In the genomic region with DNA sequence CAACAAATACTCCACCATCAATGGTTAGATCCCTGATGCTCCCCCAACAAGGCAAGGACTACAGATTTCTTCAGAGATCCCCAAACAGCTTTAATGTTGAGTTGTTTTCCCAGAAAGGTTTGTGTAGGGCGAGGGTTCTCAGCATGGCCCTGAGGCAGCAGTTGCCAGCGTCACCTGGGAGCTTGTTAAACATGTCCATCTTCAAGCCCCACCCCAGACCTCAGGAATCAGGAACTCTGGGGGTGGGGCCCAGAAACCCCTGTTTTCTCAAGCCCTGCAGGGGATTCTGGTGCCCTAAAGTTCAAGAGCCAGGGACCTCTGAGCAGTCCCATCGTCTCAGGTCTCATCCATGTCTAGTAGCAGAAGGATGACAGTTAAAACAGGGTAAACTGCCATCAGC, we compare ENCODE assay signal across 17 cellular contexts.
"Had no signal": no experiment of that assay in that cellular context is flagged by ENCODE, and none has a peak within 500 bp of the region (broad histone marks: within the 10 kb centered on the region; RNA-seq: fewer than 3 reads in every experiment).

No MANE protein-coding gene starts in this region.

- H3K9ac ChIP-seq: neural progenitor cell, parathyroid adenoma had no signal

- DNase-seq: activated CD4-positive, alpha-beta memory T cell treated with anti-CD3 and anti-CD28 coated beads, Interleukin-2, amount 10 ng/mL, durations not matched to agents 7 days and 5 days; activated CD4-positive, alpha-beta T cell treated with anti-CD3 and anti-CD28 coated beads for 36 hours; activated CD8-positive, alpha-beta memory T cell treated with anti-CD3 and anti-CD28 coated beads, Interleukin-2, amount 50 U/mL, for 4 hours; activated gamma-delta T cell treated with Interleukin-2 at 50 U/mL for 16 hours; activated naive CD8-positive, alpha-beta T cell treated with anti-CD3 and anti-CD28 coated beads for 36 hours; activated T-cell treated with anti-CD3 and anti-CD28 coated beads, Interleukin-2, amount 50 U/mL, for 72 hours; hypothalamus; retina; stimulated activated CD4-positive, alpha-beta T cell treated with anti-CD3 and anti-CD28 coated beads, Interleukin-15, amount 100 ng/mL, for 24 hours; stimulated activated CD4-positive, alpha-beta T cell treated with anti-CD3 and anti-CD28 coated beads, Interleukin-4, amount 100 ng/mL, for 24 hours; stomach; T-helper 1 cell had no signal

- H3K27ac ChIP-seq: neural progenitor cell, parathyroid adenoma, SK-N-MC, stomach, VCaP had no signal

- H3K4me3 ChIP-seq: neural progenitor cell, SK-N-MC, stomach had no signal

- H3K9me3 Mint-ChIP-seq: activated CD4-positive, alpha-beta memory T cell treated with anti-CD3 and anti-CD28 coated beads, Interleukin-2, amount 10 ng/mL, durations not matched to agents 7 days and 5 days; activated naive CD8-positive, alpha-beta T cell treated with anti-CD3 and anti-CD28 coated beads for 36 hours; activated T-cell treated with anti-CD3 and anti-CD28 coated beads, Interleukin-2, amount 50 U/mL, for 72 hours; memory B cell; neural progenitor cell had no signal

- H3K4me3 Mint-ChIP-seq: activated CD4-positive, alpha-beta memory T cell treated with anti-CD3 and anti-CD28 coated beads, Interleukin-2, amount 10 ng/mL, durations not matched to agents 7 days and 5 days; activated CD4-positive, alpha-beta T cell treated with anti-CD3 and anti-CD28 coated beads for 36 hours; activated naive CD8-positive, alpha-beta T cell treated with anti-CD3 and anti-CD28 coated beads for 36 hours; activated T-cell treated with anti-CD3 and anti-CD28 coated beads, Interleukin-2, amount 50 U/mL, for 72 hours; memory B cell had no signal

- H2AFZ ChIP-seq: neural progenitor cell, parathyroid adenoma had no signal

- H3K27me3 ChIP-seq: neural progenitor cell, stomach had no signal

- H3K36me3 ChIP-seq: stomach had no signal

- H3K79me2 ChIP-seq: parathyroid adenoma had no signal

- H3K9me3 ChIP-seq: stomach had no signal

- H3K36me3 Mint-ChIP-seq: activated naive CD8-positive, alpha-beta T cell treated with anti-CD3 and anti-CD28 coated beads for 36 hours; memory B cell had no signal

- ATAC-seq: activated CD4-positive, alpha-beta T cell treated with anti-CD3 and anti-CD28 coated beads for 36 hours; activated T-cell treated with anti-CD3 and anti-CD28 coated beads, Interleukin-2, amount 50 U/mL, for 72 hours had no signal

- H3K4me1 Mint-ChIP-seq: activated CD4-positive, alpha-beta memory T cell treated with anti-CD3 and anti-CD28 coated beads, Interleukin-2, amount 10 ng/mL, durations not matched to agents 7 days and 5 days; activated CD4-positive, alpha-beta T cell treated with anti-CD3 and anti-CD28 coated beads for 36 hours; activated naive CD8-positive, alpha-beta T cell treated with anti-CD3 and anti-CD28 coated beads for 36 hours; memory B cell had no signal

- H3K27ac Mint-ChIP-seq: activated CD4-positive, alpha-beta memory T cell treated with anti-CD3 and anti-CD28 coated beads, Interleukin-2, amount 10 ng/mL, durations not matched to agents 7 days and 5 days; activated CD4-positive, alpha-beta T cell treated with anti-CD3 and anti-CD28 coated beads for 36 hours; activated naive CD8-positive, alpha-beta T cell treated with anti-CD3 and anti-CD28 coated beads for 36 hours; activated T-cell treated with anti-CD3 and anti-CD28 coated beads, Interleukin-2, amount 50 U/mL, for 72 hours; memory B cell; neural progenitor cell had no signal

- H3K4me1 ChIP-seq: parathyroid adenoma had no signal
